18 cellular contexts compared by ENCODE assay signal in the genomic region with DNA sequence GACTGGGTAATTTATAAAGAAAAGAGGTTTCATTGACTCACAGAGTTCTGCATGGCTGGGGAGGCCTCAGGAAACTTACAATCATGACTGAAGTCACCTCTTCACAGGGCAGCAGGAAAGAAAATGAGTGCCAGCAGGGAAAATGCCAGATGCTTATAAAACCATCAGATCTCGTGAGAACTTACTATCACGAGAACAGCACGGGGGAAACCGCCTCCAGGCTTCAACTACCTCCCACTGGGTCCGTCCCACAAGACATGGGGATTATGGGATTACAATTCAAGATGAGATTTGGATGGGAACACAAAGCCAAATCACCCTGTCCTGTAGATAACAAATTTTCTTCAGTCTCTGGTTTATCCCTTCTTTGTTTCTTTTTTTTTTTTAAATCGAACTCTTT. TPM values are rescaled to one million over a fixed set of nuclear protein-coding genes. Genes with fewer than 3 reads are reported as not detected.
DNase-seq lines count a peak whose midpoint lies in the region; ATAC-seq and TF ChIP-seq lines count a peak whose summit lies in the region.
"Had no signal": no experiment of that assay in that cellular context is flagged by ENCODE, and none has a peak within 500 bp of the region (broad histone marks: within the 10 kb centered on the region; RNA-seq: fewer than 3 reads in every experiment).

No MANE protein-coding gene starts in this region.

- no peaks in the 10 kb centered on the region for H3K27me3 Mint-ChIP-seq in neural progenitor cell (ENCODE audit: insufficient read depth, low read depth)
- H3K27me3 Mint-ChIP-seq: B cell had no signal

- ATAC-seq in GM18873 (IDR thresholded peaks at IDR 0.05; ENCODE audit: low FRiP score, unreplicated experiment) = no peak
- ATAC-seq: CD8-positive, alpha-beta T cell; HCT116 had no signal

- no peak overlapping the region for H3K4me3 Mint-ChIP-seq in neural progenitor cell
- H3K4me3 Mint-ChIP-seq: B cell; CD8-positive, alpha-beta T cell; HFFc6 had no signal

- no peak for TF ChIP-seq CTCF in A673 (conservative IDR thresholded peaks at IDR 0.05; ENCODE audit: low read depth, low read length)
- TF ChIP-seq CTCF in neural progenitor cell (IDR thresholded peaks at IDR 0.05) = no peak

- H4K20me1 ChIP-seq in neural progenitor cell (ENCODE audit: low read depth) = no peaks in the 10 kb centered on the region
- H4K20me1 ChIP-seq: BLaER1 treated with 17β-estradiol and CSF1 and Interleukin-3, amounts not matched to agents 10 nM and 100 nM had no signal

- peak; percentile 48 for DNase-seq in A673 (ENCODE audit: low spot score)
- DNase-seq in NCI-H82 (lab: John Stamatoyannopoulos, UW) = peak; percentile 80
- DNase-seq in SK-MEL-5 (ENCODE audit: low read depth, low spot score) = peak; percentile 11
- peak; percentile 15 for DNase-seq in neural progenitor cell (ENCODE audit: low spot score)
- no peak for DNase-seq in NOMO-1 treated with dmso at 0.1 percent for 144 hours (lab: John Stamatoyannopoulos, UW; ENCODE audit: unreplicated experiment)
- DNase-seq in pons (ENCODE audit: low spot score) = no peak
- DNase-seq: 8988T; Calu3; CD8-positive, alpha-beta T cell; DMS79 treated with DMSO at 0.1 percent for 48 hours; GF-D8; GOT3; H7; HFFc6 had no signal

- CTCF ChIA-PET in A673 (lab: Charles Lee) = no interaction called here

- H3K9me3 ChIP-seq in A673 (ENCODE audit: low read depth, low read length, poor library complexity, severe bottlenecking) = no peaks in the 10 kb centered on the region
- H3K9me3 ChIP-seq in neural progenitor cell (ENCODE audit: low read depth) = no peaks in the 10 kb centered on the region

- H3K4me3 ChIP-seq in A673 (ENCODE audit: low read depth, low read length, poor library complexity, severe bottlenecking) (no peak overlapping the region), neural progenitor cell (no peak overlapping the region)
- H3K4me3 ChIP-seq: BLaER1 treated with 17β-estradiol and CSF1 and Interleukin-3, amounts not matched to agents 10 nM and 100 nM had no signal

- intact Hi-C loops in A673 (cut with micrococcal nuclease; ENCODE audit: unreplicated experiment) = no loop called here

- no peaks in the 10 kb centered on the region for H3K4me1 Mint-ChIP-seq in neural progenitor cell
- H3K4me1 Mint-ChIP-seq: B cell had no signal

- no peaks in the 10 kb centered on the region for H3K9me3 Mint-ChIP-seq in neural progenitor cell
- H3K9me3 Mint-ChIP-seq: CD8-positive, alpha-beta T cell; HFFc6 had no signal

- no TSS peak for BruUV-seq in A673 (replicated peaks; lab: Mats Ljungman, UMichigan)

- in situ Hi-C loops in SK-MEL-5 (cut with HindIII; ENCODE audit: low pct_unique_long_range_greater_than_20kb, low sequenced_read_pairs) = no loop called here

- no peak overlapping the region for H2AFZ ChIP-seq in neural progenitor cell (replicated peaks)

- H3K79me2 ChIP-seq in neural progenitor cell (ENCODE audit: low read depth) = no peaks in the 10 kb centered on the region

- H3F3A ChIP-seq in neural progenitor cell (ENCODE audit: low read depth) = no peaks in the 10 kb centered on the region

- no peak overlapping the region for H3K9ac ChIP-seq in neural progenitor cell
- H3K9ac ChIP-seq: BLaER1 treated with 17β-estradiol and CSF1 and Interleukin-3, amounts not matched to agents 10 nM and 100 nM had no signal

- H3K4me2 ChIP-seq in neural progenitor cell = no peak overlapping the region
- H3K4me2 ChIP-seq: BLaER1 treated with 17β-estradiol and CSF1 and Interleukin-3, amounts not matched to agents 10 nM and 100 nM had no signal

- H3K36me3 ChIP-seq in A673 (ENCODE audit: insufficient read depth, low read length, poor library complexity, severe bottlenecking) (no peaks in the 10 kb centered on the region), neural progenitor cell (no peaks in the 10 kb centered on the region)
- H3K36me3 ChIP-seq: BLaER1 treated with 17β-estradiol and CSF1 and Interleukin-3, amounts not matched to agents 10 nM and 100 nM had no signal

- no peak overlapping the region for H3K27ac Mint-ChIP-seq in neural progenitor cell
- H3K27ac Mint-ChIP-seq: B cell; CD8-positive, alpha-beta T cell; HFFc6 had no signal

- H3K27ac ChIP-seq in A673 (ENCODE audit: low read depth, low read length, poor library complexity, severe bottlenecking) (no peak overlapping the region), neural progenitor cell (no peak overlapping the region)
- H3K27ac ChIP-seq: BLaER1 treated with 17β-estradiol and CSF1 and Interleukin-3, amounts not matched to agents 10 nM and 100 nM had no signal

- H3K4me1 ChIP-seq in A673 (ENCODE audit: insufficient read depth, low read length, poor library complexity, severe bottlenecking) (no peaks in the 10 kb centered on the region), neural progenitor cell (no peaks in the 10 kb centered on the region)

- POLR2A ChIA-PET in A673 (lab: Charles Lee; ENCODE audit: low non-redundant PET) = no interaction called here

- no peaks in the 10 kb centered on the region for H3K36me3 Mint-ChIP-seq in neural progenitor cell
- H3K36me3 Mint-ChIP-seq: CD8-positive, alpha-beta T cell had no signal

- H3K27me3 ChIP-seq in A673 (replicated peaks; ENCODE audit: insufficient read depth, low read depth, low read length, poor library complexity) = no peaks in the 10 kb centered on the region
- no peaks in the 10 kb centered on the region for H3K27me3 ChIP-seq in neural progenitor cell
- H3K27me3 ChIP-seq: BLaER1 treated with 17β-estradiol and CSF1 and Interleukin-3, amounts not matched to agents 10 nM and 100 nM had no signal

RNA-seq across cellular contexts. Expression of gene AVEN, which starts 31.0 kb away (rescaled TPM):
- 14.2 and 17.0 TPM in 2 replicates for total RNA-seq in A673 (2021)
- 10.5 and 13.6 TPM in 2 replicates for total RNA-seq in SK-MEL-5 (2014; rRNA removed; shearing (Covaris generic))
- 3.5 and 4.7 TPM in 2 replicates for polyA plus RNA-seq in SK-MEL-5 (2015; cell fraction: cytosol; rRNA removed)
- polyA plus RNA-seq in SK-MEL-5 (2015; cell fraction: nucleus; rRNA removed) = 1.8 and 6.2 TPM in 2 replicates
- 16.8 and 21.9 TPM in 2 replicates for total RNA-seq in neural progenitor cell (ENCODE audit: low replicate concordance)

RNA-seq across cellular contexts. Expression of gene EMC7, which starts 31.7 kb away (rescaled TPM):
- total RNA-seq in A673 (2021) (68.7 and 81.2 TPM in 2 replicates), neural progenitor cell (ENCODE audit: low replicate concordance) (18.6 and 25.6 TPM in 2 replicates)
- total RNA-seq in SK-MEL-5 (2014; rRNA removed; shearing (Covaris generic)) = 49.6 and 58.5 TPM in 2 replicates
- 160 and 164 TPM in 2 replicates for polyA plus RNA-seq in SK-MEL-5 (2015; cell fraction: cytosol; rRNA removed)
- polyA plus RNA-seq in SK-MEL-5 (2015; cell fraction: nucleus; rRNA removed) = 9.1 and 10.5 TPM in 2 replicates

RNA-seq across cellular contexts. Expression of gene PGBD4, which starts 31.9 kb away (rescaled TPM):
- total RNA-seq in A673 (2021) = 2.6 and 2.7 TPM in 2 replicates
- total RNA-seq in SK-MEL-5 (2014; rRNA removed; shearing (Covaris generic)) = 3.0 TPM in 2 replicates
- 1.3 and 2.1 TPM in 2 replicates for polyA plus RNA-seq in SK-MEL-5 (2015; cell fraction: cytosol; rRNA removed)
- polyA plus RNA-seq in SK-MEL-5 (2015; cell fraction: nucleus; rRNA removed) = 9.9 and 11.4 TPM in 2 replicates
- total RNA-seq in neural progenitor cell (ENCODE audit: low replicate concordance) = 0.93 and 1.7 TPM in 2 replicates

Comparison
In these comparisons a context has a peak if more than half of its experiments do, and no peak if none do; other contexts are left out.
1. DNase-seq: peak in A673 (single experiment), NCI-H82 (single experiment), SK-MEL-5 (single experiment) and neural progenitor cell (single experiment); none in NOMO-1 treated with dmso at 0.1 percent for 144 hours (single experiment) and pons (single experiment).